In genomic region chr11:78417175-78417887, GRCh38 we compare ENCODE assay signal across 8 cellular contexts. TPM values are rescaled to one million over a fixed set of nuclear protein-coding genes. Genes with fewer than 3 reads are reported as not detected.
DNase-seq lines count a peak whose midpoint lies in the region; ATAC-seq and TF ChIP-seq lines count a peak whose summit lies in the region.

Gene GAB2, minus strand, starts transcription at chr11:78417820. Its CDS starts 100 bp downstream, at chr11:78417720.

- H3K27me3 ChIP-seq in BLaER1 (no peaks in the 10 kb centered on the region), Karpas-422 (ENCODE audit: low read length) (no peaks in the 10 kb centered on the region)

- peak within 1 kb of the TSS; percentile 95 for H3K4me3 Mint-ChIP-seq in activated naive CD4-positive, alpha-beta T cell treated with anti-CD3 and anti-CD28 coated beads, Interleukin-2, amount 50 U/mL, for 24 hours
- H3K4me3 Mint-ChIP-seq in progenitor cell of endocrine pancreas (ENCODE audit: low read depth): peak within 1 kb of the TSS; percentile 94

- H3K9me3 ChIP-seq in BLaER1 (no peaks in the 10 kb centered on the region), Karpas-422 (ENCODE audit: low read length) (no peaks in the 10 kb centered on the region)

- peak within 1 kb of the TSS; percentile 91 for H3K27ac Mint-ChIP-seq in activated naive CD4-positive, alpha-beta T cell treated with anti-CD3 and anti-CD28 coated beads, Interleukin-2, amount 50 U/mL, for 24 hours
- H3K27ac Mint-ChIP-seq in progenitor cell of endocrine pancreas: peak within 1 kb of the TSS; percentile 99

- in situ Hi-C loops in GM13977 (cut with MboI; ENCODE audit: low pct_unique_long_range_greater_than_20kb, low sequenced_read_pairs, unreplicated experiment): loop anchor here (10.0 kb wide), 1 partner anchor 147 kb away; no protein-coding TSS in a partner anchor

- no peaks in the 10 kb centered on the region for H3K9me3 Mint-ChIP-seq in activated naive CD4-positive, alpha-beta T cell treated with anti-CD3 and anti-CD28 coated beads, Interleukin-2, amount 50 U/mL, for 24 hours
- no peaks in the 10 kb centered on the region for H3K9me3 Mint-ChIP-seq in progenitor cell of endocrine pancreas (ENCODE audit: low read depth)

- H3K9me2 ChIP-seq in Karpas-422 (replicated peaks; ENCODE audit: insufficient read depth, low read length): no peaks in the 10 kb centered on the region

- peak within 1 kb of the TSS; percentile 79 for H2AFZ ChIP-seq in Karpas-422 (ENCODE audit: low read length)

- H3K27ac ChIP-seq in BLaER1 (peak within 1 kb of the TSS; percentile 94), Karpas-422 (ENCODE audit: low read length) (no peak within 1 kb of the TSS)

- DNase-seq in Karpas-422: no peak
- DNase-seq in cardiac septum (ENCODE audit: low spot score): no peak
- peak; percentile 49 for DNase-seq in progenitor cell of endocrine pancreas (ENCODE audit: low spot score, unreplicated experiment)
- DNase-seq in GM13977 (ENCODE audit: low spot score): no peak
- no peak for DNase-seq in SHP77 (lab: John Stamatoyannopoulos, UW)

- no peaks in the 10 kb centered on the region for H3K79me2 ChIP-seq in Karpas-422 (ENCODE audit: low read length)

- intact Hi-C loops in cardiac septum (cut with DNase I): loop anchor here (5.0 kb wide), 5 partner anchors 65 to 280 kb away; partner anchors contain the start of gene ALG8

- H3K27me3 Mint-ChIP-seq in activated naive CD4-positive, alpha-beta T cell treated with anti-CD3 and anti-CD28 coated beads, Interleukin-2, amount 50 U/mL, for 24 hours: peaks cover 17% of the 10 kb centered on the region
- no peaks in the 10 kb centered on the region for H3K27me3 Mint-ChIP-seq in progenitor cell of endocrine pancreas

- H4K20me1 ChIP-seq in BLaER1: peaks cover 37% of the 10 kb centered on the region
- H4K20me1 ChIP-seq in Karpas-422 (ENCODE audit: insufficient read depth, low read depth, low read length): no peaks in the 10 kb centered on the region; the same call in 1 of the 2 replicates

- H3K4me1 ChIP-seq in BLaER1 (peaks cover 77% of the 10 kb centered on the region), Karpas-422 (ENCODE audit: low read length) (peaks cover 43% of the 10 kb centered on the region)

- no peak for TF ChIP-seq CTCF in progenitor cell of endocrine pancreas (IDR thresholded peaks at IDR 0.05; ENCODE audit: unreplicated experiment)
- TF ChIP-seq CTCF in GM13977 (IDR thresholded peaks at IDR 0.05; ENCODE audit: extremely low read depth, insufficient read depth, missing control alignments): no peak

- peak within 1 kb of the TSS; percentile 89 for H3K9ac ChIP-seq in BLaER1
- peak within 1 kb of the TSS; percentile 70 for H3K9ac ChIP-seq in Karpas-422 (ENCODE audit: low read length)

- H3K4me2 ChIP-seq in BLaER1: peak within 1 kb of the TSS; percentile 86
- peak within 1 kb of the TSS; percentile 94 for H3K4me2 ChIP-seq in Karpas-422 (ENCODE audit: low read depth, low read length, poor library complexity, severe bottlenecking)

- H3K4me3 ChIP-seq in BLaER1 (peak within 1 kb of the TSS; percentile 88), Karpas-422 (ENCODE audit: low read length) (peak within 1 kb of the TSS; percentile 71)

- peaks cover 25% of the 10 kb centered on the region for H3K4me1 Mint-ChIP-seq in activated naive CD4-positive, alpha-beta T cell treated with anti-CD3 and anti-CD28 coated beads, Interleukin-2, amount 50 U/mL, for 24 hours
- peaks cover 31% of the 10 kb centered on the region for H3K4me1 Mint-ChIP-seq in progenitor cell of endocrine pancreas (ENCODE audit: low read depth)

- no peaks in the 10 kb centered on the region for H3K36me3 Mint-ChIP-seq in activated naive CD4-positive, alpha-beta T cell treated with anti-CD3 and anti-CD28 coated beads, Interleukin-2, amount 50 U/mL, for 24 hours
- no peaks in the 10 kb centered on the region for H3K36me3 Mint-ChIP-seq in progenitor cell of endocrine pancreas (ENCODE audit: insufficient read depth)

- H3K36me3 ChIP-seq in BLaER1 (peaks cover 6% of the 10 kb centered on the region; the same call in 1 of the 2 replicates), Karpas-422 (ENCODE audit: insufficient read depth, low read length) (no peaks in the 10 kb centered on the region)

- peak; percentile 10 for ATAC-seq in GM21423 (IDR thresholded peaks at IDR 0.05; ENCODE audit: unreplicated experiment)

RNA-seq across cellular contexts. Expression of gene GAB2, which starts in this region (rescaled TPM):
- total RNA-seq in Karpas-422 (2014; rRNA removed; shearing (Covaris generic); ENCODE audit: low replicate concordance): 2.6 and 2.7 TPM in 2 replicates
- total RNA-seq in cardiac septum: 42.9 TPM
- 33.6 and 37.6 TPM in 2 replicates for total RNA-seq in progenitor cell of endocrine pancreas
